Comparison of ENCODE assay signal across 23 cellular contexts in genomic region chr14:54856152-54856551, GRCh38.
"Had no signal": no experiment of that assay in that cellular context is flagged by ENCODE, and none has a peak within 500 bp of the region (broad histone marks: within the 10 kb centered on the region; RNA-seq: fewer than 3 reads in every experiment).

No MANE protein-coding gene starts in this region.

- DNase-seq: activated CD4-positive, alpha-beta memory T cell treated with anti-CD3 and anti-CD28 coated beads for 36 hours; activated CD4-positive, alpha-beta T cell treated with anti-CD3 and anti-CD28 coated beads, Interleukin-2, amount 10 ng/mL, durations not matched to agents 7 days and 5 days; activated CD4-positive, CD25-positive, alpha-beta regulatory T cell; activated CD8-positive, alpha-beta memory T cell treated with anti-CD3 and anti-CD28 coated beads for 24 hours; activated gamma-delta T cell treated with Interleukin-2 at 50 U/mL for 16 hours; activated naive CD4-positive, alpha-beta T cell treated with anti-CD3 and anti-CD28 coated beads, Interleukin-2, amount 10 ng/mL, durations not matched to agents 7 days and 5 days; activated naive CD8-positive, alpha-beta T cell treated with anti-CD3 and anti-CD28 coated beads for 36 hours; activated T-cell treated with anti-CD3 and anti-CD28 coated beads, Interleukin-2, amount 50 U/mL, for 72 hours; brain microvascular endothelial cell; MM.1S; NCI-H1105; NCI-H1436; NCI-H1694 treated with DMSO at 0.1 percent for 48 hours; NCI-H2029 treated with DMSO at 0.1 percent for 48 hours; NCI-H446; NCI-H524; NCI-H748 treated with DMSO at 0.1 percent for 48 hours; SIG-M5; T-helper 2 cell; T1000 had no signal

- H3K27me3 Mint-ChIP-seq: activated CD4-positive, alpha-beta memory T cell treated with anti-CD3 and anti-CD28 coated beads for 36 hours; activated CD4-positive, alpha-beta T cell treated with anti-CD3 and anti-CD28 coated beads, Interleukin-2, amount 10 ng/mL, durations not matched to agents 7 days and 5 days; activated naive CD4-positive, alpha-beta T cell treated with anti-CD3 and anti-CD28 coated beads, Interleukin-2, amount 10 ng/mL, durations not matched to agents 7 days and 5 days; activated naive CD8-positive, alpha-beta T cell treated with anti-CD3 and anti-CD28 coated beads for 36 hours had no signal

- H3K27ac ChIP-seq: brain microvascular endothelial cell, cardiac muscle cell, VCaP had no signal

- H3K4me3 Mint-ChIP-seq: activated CD4-positive, alpha-beta memory T cell treated with anti-CD3 and anti-CD28 coated beads for 36 hours; activated CD4-positive, alpha-beta T cell treated with anti-CD3 and anti-CD28 coated beads, Interleukin-2, amount 10 ng/mL, durations not matched to agents 7 days and 5 days; activated naive CD4-positive, alpha-beta T cell treated with anti-CD3 and anti-CD28 coated beads, Interleukin-2, amount 10 ng/mL, durations not matched to agents 7 days and 5 days; activated naive CD8-positive, alpha-beta T cell treated with anti-CD3 and anti-CD28 coated beads for 36 hours; activated T-cell treated with anti-CD3 and anti-CD28 coated beads, Interleukin-2, amount 50 U/mL, for 72 hours had no signal

- H3K9me3 Mint-ChIP-seq: activated CD4-positive, alpha-beta memory T cell treated with anti-CD3 and anti-CD28 coated beads for 36 hours; activated CD4-positive, alpha-beta T cell treated with anti-CD3 and anti-CD28 coated beads, Interleukin-2, amount 10 ng/mL, durations not matched to agents 7 days and 5 days; activated naive CD4-positive, alpha-beta T cell treated with anti-CD3 and anti-CD28 coated beads, Interleukin-2, amount 10 ng/mL, durations not matched to agents 7 days and 5 days; activated naive CD8-positive, alpha-beta T cell treated with anti-CD3 and anti-CD28 coated beads for 36 hours; activated T-cell treated with anti-CD3 and anti-CD28 coated beads, Interleukin-2, amount 50 U/mL, for 72 hours; activated T-helper 2 cell treated with anti-CD3 and anti-CD28 coated beads, Interferon-gamma antibody, Interleukin-2, Interleukin-4, amounts not matched to agents 10 μg/mL and 5 μg/mL and 100 μg/mL, durations not matched to agents 14 hours and 24 hours and 36 hours had no signal

- ATAC-seq: activated T-cell treated with anti-CD3 and anti-CD28 coated beads, Interleukin-2, amount 50 U/mL, for 72 hours had no signal

- H3K27me3 ChIP-seq: brain microvascular endothelial cell, cardiac muscle cell had no signal

- H3K27ac Mint-ChIP-seq: activated CD4-positive, alpha-beta memory T cell treated with anti-CD3 and anti-CD28 coated beads for 36 hours; activated naive CD4-positive, alpha-beta T cell treated with anti-CD3 and anti-CD28 coated beads, Interleukin-2, amount 10 ng/mL, durations not matched to agents 7 days and 5 days; activated naive CD8-positive, alpha-beta T cell treated with anti-CD3 and anti-CD28 coated beads for 36 hours; activated T-cell treated with anti-CD3 and anti-CD28 coated beads, Interleukin-2, amount 50 U/mL, for 72 hours had no signal
